ENCODE assay signal across 12 cellular contexts in the genomic region with DNA sequence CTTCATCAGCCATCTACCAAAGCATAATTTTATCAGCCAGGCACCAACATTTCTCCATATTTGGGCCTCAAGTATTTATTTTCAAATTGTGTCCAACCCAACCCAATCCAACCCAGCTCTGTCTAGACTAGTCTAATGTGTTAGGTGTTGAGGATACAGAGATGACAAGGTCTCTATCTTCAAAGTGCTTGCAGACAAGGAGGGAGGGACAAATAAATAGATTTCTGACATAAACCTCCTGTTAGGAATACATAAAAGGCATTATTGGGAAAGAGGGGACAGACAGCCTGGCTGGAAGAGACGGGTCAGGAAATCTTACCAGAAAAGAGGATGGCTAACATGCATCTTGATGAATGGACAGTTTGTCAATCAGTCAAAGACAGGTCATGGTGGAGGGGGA.
"Had no signal": no experiment of that assay in that cellular context is flagged by ENCODE, and none has a peak within 500 bp of the region (broad histone marks: within the 10 kb centered on the region; RNA-seq: fewer than 3 reads in every experiment).

No MANE protein-coding gene starts in this region.

- H3K36me3 Mint-ChIP-seq: naive B cell had no signal

- H3K27ac ChIP-seq: body of pancreas, colonic mucosa, pancreas, tibial artery, WERI-Rb-1 had no signal

- H3K4me3 Mint-ChIP-seq: activated CD4-positive, alpha-beta memory T cell treated with anti-CD3 and anti-CD28 coated beads, Interleukin-2, amount 10 ng/mL, durations not matched to agents 7 days and 5 days; activated naive CD4-positive, alpha-beta T cell treated with anti-CD3 and anti-CD28 coated beads for 36 hours; naive B cell had no signal

- H3K4me1 ChIP-seq: colonic mucosa, pancreas, tibial artery had no signal

- H3K36me3 ChIP-seq: colonic mucosa, pancreas, tibial artery, WERI-Rb-1 had no signal

- H3K9me3 ChIP-seq: body of pancreas, colonic mucosa, pancreas, tibial artery had no signal

- H3K9me3 Mint-ChIP-seq: activated CD4-positive, alpha-beta memory T cell treated with anti-CD3 and anti-CD28 coated beads, Interleukin-2, amount 10 ng/mL, durations not matched to agents 7 days and 5 days; activated naive CD4-positive, alpha-beta T cell treated with anti-CD3 and anti-CD28 coated beads for 36 hours had no signal

- DNase-seq: activated CD4-positive, alpha-beta memory T cell treated with anti-CD3 and anti-CD28 coated beads, Interleukin-2, amount 10 ng/mL, durations not matched to agents 7 days and 5 days; activated naive CD4-positive, alpha-beta T cell treated with anti-CD3 and anti-CD28 coated beads for 36 hours; amniotic stem cell; body of pancreas; colonic mucosa; islet precursor cell; naive B cell; pancreas; stimulated activated CD4-positive, alpha-beta T cell treated with anti-CD3 and anti-CD28 coated beads, Interleukin-12 subunit alpha, Interleukin-12 subunit beta, amount 100 ng/mL, for 4 hours; stimulated activated CD4-positive, alpha-beta T cell treated with anti-CD3 and anti-CD28 coated beads, Interleukin-2, amount 100 ng/mL, for 24 hours; tibial artery; WERI-Rb-1 had no signal

- H3K27ac Mint-ChIP-seq: activated CD4-positive, alpha-beta memory T cell treated with anti-CD3 and anti-CD28 coated beads, Interleukin-2, amount 10 ng/mL, durations not matched to agents 7 days and 5 days; activated naive CD4-positive, alpha-beta T cell treated with anti-CD3 and anti-CD28 coated beads for 36 hours had no signal

- H3K4me3 ChIP-seq: body of pancreas, colonic mucosa, pancreas, tibial artery had no signal

- H3K4me1 Mint-ChIP-seq: naive B cell had no signal

- ATAC-seq: body of pancreas had no signal

- H3K27me3 ChIP-seq: body of pancreas, colonic mucosa, tibial artery had no signal

- H3K27me3 Mint-ChIP-seq: activated CD4-positive, alpha-beta memory T cell treated with anti-CD3 and anti-CD28 coated beads, Interleukin-2, amount 10 ng/mL, durations not matched to agents 7 days and 5 days had no signal
